ENCODE assay signal across 8 cellular contexts in the genomic region with DNA sequence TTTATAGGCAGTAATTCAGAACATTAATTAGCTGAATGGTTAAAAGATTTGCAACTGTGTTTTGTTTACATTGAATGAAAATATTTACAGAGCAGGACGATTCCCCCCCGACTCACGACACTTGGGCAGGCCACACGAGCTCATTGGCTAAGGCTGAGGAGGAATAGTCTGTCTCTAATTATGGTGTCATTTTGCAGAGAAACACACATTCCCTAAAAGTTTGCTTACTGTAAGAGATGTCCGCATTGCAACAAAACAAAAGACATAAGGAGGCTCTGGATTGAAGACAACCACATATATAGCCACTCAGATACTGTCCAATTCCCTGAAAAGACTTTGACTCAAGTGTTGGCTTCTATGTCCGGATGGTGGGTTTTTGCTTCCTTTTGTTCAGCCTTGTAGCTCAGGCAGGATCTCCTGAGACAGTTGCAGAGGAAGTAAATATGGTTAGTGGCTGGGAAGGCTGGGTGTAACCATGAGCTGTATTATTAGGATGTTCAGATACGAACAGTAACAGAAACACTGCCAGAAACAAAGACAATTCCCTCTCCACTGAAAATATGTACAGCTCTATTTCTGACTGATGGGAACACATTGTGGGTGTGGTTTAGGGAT.
A peak's percentile ranks its signal among the peaks of the same experiment; 100 is the strongest.
DNase-seq lines count a peak whose midpoint lies in the region; ATAC-seq and TF ChIP-seq lines count a peak whose summit lies in the region.

No MANE protein-coding gene starts in this region.

- intact Hi-C loops in esophagus squamous epithelium (cut with DNase I) (no loop called here), ovary (cut with DNase I) (loop anchor here in 1 of 4 donors (10.0 kb wide), 1 partner anchor 80 kb away; no protein-coding TSS in a partner anchor)

- ATAC-seq in CD4-positive, CD25-positive, alpha-beta regulatory T cell (ENCODE audit: low read depth in 2 of 2) = no peak
- no peak for ATAC-seq in HG03175 (IDR thresholded peaks at IDR 0.05; ENCODE audit: unreplicated experiment)

- no peak for TF ChIP-seq POLR2A in NB4 (IDR thresholded peaks at IDR 0.05; ENCODE audit: extremely low read depth, insufficient read length)
- TF ChIP-seq POLR2A in esophagus squamous epithelium (IDR thresholded peaks at IDR 0.05) = no peak
- no peak for TF ChIP-seq POLR2A in ovary (IDR thresholded peaks at IDR 0.05)

- H3K4me3 Mint-ChIP-seq in CD4-positive, CD25-positive, alpha-beta regulatory T cell = peak overlapping the region in 3 of 4 donors; percentile 37 to 53 (median 46)

- H3K27me3 ChIP-seq in CD4-positive, CD25-positive, alpha-beta regulatory T cell (ENCODE audit: control insufficient read depth, insufficient read depth, low read length) = no peaks in the 10 kb centered on the region
- no peaks in the 10 kb centered on the region for H3K27me3 ChIP-seq in esophagus squamous epithelium
- no peaks in the 10 kb centered on the region for H3K27me3 ChIP-seq in ovary
- no peaks in the 10 kb centered on the region for H3K27me3 ChIP-seq in BE2C

- peak overlapping the region; percentile 48 to 87 (median 72) for H3K27ac Mint-ChIP-seq in CD4-positive, CD25-positive, alpha-beta regulatory T cell

- WGBS in esophagus squamous epithelium, 2 donors = 37 to 61% methylated on average over 7 of the region's 7 CpGs
- 20 to 24% (median 22%) methylated on average over 7 of the region's 7 CpGs for WGBS in ovary, 3 donors

- H3K9me3 Mint-ChIP-seq in CD4-positive, CD25-positive, alpha-beta regulatory T cell = no peaks in the 10 kb centered on the region

- H3K36me3 ChIP-seq in CD4-positive, CD25-positive, alpha-beta regulatory T cell (ENCODE audit: control insufficient read depth, insufficient read depth, low read length) = peaks cover 9% of the 10 kb centered on the region
- H3K36me3 ChIP-seq in esophagus squamous epithelium (peaks cover 0 to 19% (median 0%) of the 10 kb centered on the region in 3 donors), ovary (no peaks in the 10 kb centered on the region), BE2C (no peaks in the 10 kb centered on the region)

- peaks cover 57% of the 10 kb centered on the region for H3K4me1 ChIP-seq in CD4-positive, CD25-positive, alpha-beta regulatory T cell (ENCODE audit: control insufficient read depth, insufficient read depth, low read length, poor library complexity, severe bottlenecking)
- H3K4me1 ChIP-seq in esophagus squamous epithelium (peaks cover 9 to 85% (median 26%) of the 10 kb centered on the region in 3 donors), ovary (ENCODE audit: insufficient read depth) (peaks cover 18% of the 10 kb centered on the region), BE2C (no peaks in the 10 kb centered on the region)

- peaks cover 24 to 71% (median 56%) of the 10 kb centered on the region in 4 donors for H3K4me1 Mint-ChIP-seq in CD4-positive, CD25-positive, alpha-beta regulatory T cell

- H3K9me3 ChIP-seq in CD4-positive, CD25-positive, alpha-beta regulatory T cell (ENCODE audit: control insufficient read depth in 2 of 2, low read length in 2 of 2) = no peaks in the 10 kb centered on the region
- H3K9me3 ChIP-seq in esophagus squamous epithelium (no peaks in the 10 kb centered on the region), ovary (no peaks in the 10 kb centered on the region), BE2C (no peaks in the 10 kb centered on the region)

- H3K27ac ChIP-seq in CD4-positive, CD25-positive, alpha-beta regulatory T cell (ENCODE audit: insufficient read depth, low read length, poor library complexity, severe bottlenecking) = no peak overlapping the region
- peak overlapping the region in 3 of 4 donors; percentile 72 to 86 (median 77) for H3K27ac ChIP-seq in esophagus squamous epithelium
- H3K27ac ChIP-seq in ovary = no peak overlapping the region

- no peak for TF ChIP-seq EP300 in ovary (IDR thresholded peaks at IDR 0.05)

- H3K36me3 Mint-ChIP-seq in CD4-positive, CD25-positive, alpha-beta regulatory T cell = peaks cover 14% of the 10 kb centered on the region

- peak overlapping the region; percentile 65 for H3K4me3 ChIP-seq in CD4-positive, CD25-positive, alpha-beta regulatory T cell (ENCODE audit: low read depth, low read length)
- H3K4me3 ChIP-seq in NB4 (ENCODE audit: low read depth, low read length) (no peak overlapping the region), esophagus squamous epithelium (peak overlapping the region in 2 of 4 donors; percentile 47 to 63), ovary (peak overlapping the region; percentile 72), BE2C (ENCODE audit: low read depth, low read length) (no peak overlapping the region)

- H3K27me3 Mint-ChIP-seq in CD4-positive, CD25-positive, alpha-beta regulatory T cell = no peaks in the 10 kb centered on the region

- TF ChIP-seq CTCF in NB4 (IDR thresholded peaks at IDR 0.05; ENCODE audit: low read depth, low read length) = no peak
- TF ChIP-seq CTCF in esophagus squamous epithelium (IDR thresholded peaks at IDR 0.05) = no peak
- no peak for TF ChIP-seq CTCF in ovary (IDR thresholded peaks at IDR 0.05)
- no peak for TF ChIP-seq CTCF in BE2C (IDR thresholded peaks at IDR 0.05; ENCODE audit: low read depth, low read length)

- peak in 2 of 3 donors; percentile 6 to 41 for DNase-seq in CD4-positive, CD25-positive, alpha-beta regulatory T cell
- peak; percentile 54 for DNase-seq in NB4 (ENCODE audit: low read depth)
- DNase-seq in esophagus squamous epithelium (lab: John Stamatoyannopoulos, UW) = no peak
- no peak for DNase-seq in ovary
- DNase-seq in dedifferentiated amniotic fluid mesenchymal stem cell (ENCODE audit: extremely low spot score) = no peak
- no peak for DNase-seq in BE2C
- DNase-seq in OCI-M2 (lab: John Stamatoyannopoulos, UW; ENCODE audit: unreplicated experiment) = no peak

Comparison
In these comparisons a context has a peak if more than half of its experiments do, and no peak if none do; other contexts are left out.
1. DNase-seq: peak in CD4-positive, CD25-positive, alpha-beta regulatory T cell (2 of 3) and NB4 (single experiment); none in esophagus squamous epithelium (single experiment), ovary (0 of 5), dedifferentiated amniotic fluid mesenchymal stem cell (single experiment), BE2C (single experiment) and OCI-M2 (single experiment).
2. H3K27ac ChIP-seq: peak in esophagus squamous epithelium (3 of 4); none in CD4-positive, CD25-positive, alpha-beta regulatory T cell (single experiment) and ovary (0 of 2).
3. H3K4me3 ChIP-seq: peak in CD4-positive, CD25-positive, alpha-beta regulatory T cell (single experiment) and ovary (single experiment); none in NB4 (single experiment) and BE2C (single experiment).